ENCODE assay signal across 8 cellular contexts in the genomic region with DNA sequence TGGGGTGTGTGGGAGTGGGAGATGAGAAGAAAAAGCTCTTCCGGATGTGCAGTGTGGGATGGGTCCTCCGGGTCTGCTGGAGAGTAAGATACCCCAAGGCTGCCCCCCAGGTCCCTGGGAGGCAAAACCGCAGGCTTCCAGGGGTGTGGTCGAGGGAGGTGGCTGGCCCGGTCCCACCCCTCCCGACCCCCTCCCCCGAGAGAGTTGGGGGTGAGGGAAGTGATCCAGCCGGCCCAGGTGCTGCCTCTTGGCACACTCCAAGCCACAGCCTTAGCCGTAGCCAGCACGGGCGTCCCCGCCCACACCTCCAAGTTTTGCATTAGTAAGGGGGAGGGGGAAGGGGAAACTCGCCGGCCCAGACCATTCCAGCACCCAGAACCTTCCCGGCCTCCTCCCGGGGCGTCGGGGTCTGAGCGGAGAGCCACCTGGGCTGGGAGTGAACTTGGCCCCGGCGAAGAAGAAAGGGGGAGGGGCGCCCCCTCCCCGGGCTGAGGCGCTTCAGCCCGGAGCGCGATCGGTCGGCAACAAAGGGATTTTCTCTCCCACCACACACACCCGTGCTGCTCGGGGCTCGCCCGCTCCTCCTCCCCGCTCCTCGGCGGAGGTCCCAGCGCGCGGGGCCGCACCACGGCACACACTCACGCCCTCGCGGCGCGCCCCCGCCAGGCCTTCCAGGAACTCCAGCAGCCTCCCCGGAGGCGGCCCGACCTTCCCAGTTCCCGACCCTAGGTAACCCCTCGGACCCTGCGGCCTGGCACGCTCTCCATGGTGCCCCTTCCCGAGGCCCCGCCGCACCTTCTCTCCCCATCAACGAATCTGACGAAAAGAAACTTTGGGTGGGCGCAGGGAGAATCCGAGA. TPM values are rescaled to one million over a fixed set of nuclear protein-coding genes. Genes with fewer than 3 reads are reported as not detected.
DNase-seq lines count a peak whose midpoint lies in the region; ATAC-seq and TF ChIP-seq lines count a peak whose summit lies in the region.

No MANE protein-coding gene starts in this region.

- H3K79me2 ChIP-seq in mesendoderm (ENCODE audit: control insufficient read depth, insufficient read depth, low read length), result peaks cover 69% of the 10 kb centered on the region

- H2BK15ac ChIP-seq in mesendoderm (replicated peaks; ENCODE audit: low read depth), result no peak overlapping the region

- H3K79me1 ChIP-seq in mesendoderm (ENCODE audit: low read length), result no peaks in the 10 kb centered on the region

- CTCF ChIA-PET in AG04449 (lab: Yijun Ruan, JAX), result no interaction called here

- no peaks in the 10 kb centered on the region for H3K9me3 ChIP-seq in aorta (ENCODE audit: control insufficient read depth, low read length)

- no peak overlapping the region for H3K27ac ChIP-seq in mesendoderm (ENCODE audit: low read depth, low read length)
- no peak overlapping the region for H3K27ac ChIP-seq in aorta (ENCODE audit: low read depth in 1 of 2, low read length in 2 of 2)

- H2BK5ac ChIP-seq in mesendoderm (ENCODE audit: low read length), result no peak overlapping the region

- no peak for DNase-seq in AG04449 (ENCODE audit: low read depth, low spot score)
- DNase-seq in HFFc6, result no peak
- no peak for DNase-seq in choroid plexus epithelial cell (ENCODE audit: low read depth)
- DNase-seq in mesendoderm, result no peak
- DNase-seq in aorta, result peak in 1 of 2 donors; percentile 81
- no peak for DNase-seq in NCI-H1092 treated with DMSO at 0.1 percent for 48 hours (lab: John Stamatoyannopoulos, UW)
- DNase-seq in SW480 (ENCODE audit: low spot score), result no peak
- DNase-seq in NOMO-1 treated with dmso at 0.1 percent for 144 hours (lab: John Stamatoyannopoulos, UW; ENCODE audit: unreplicated experiment), result no peak

- H4K5ac ChIP-seq in mesendoderm (ENCODE audit: low read length), result no peak overlapping the region

- TF ChIP-seq CTCF in AG04449 (IDR thresholded peaks at IDR 0.05; ENCODE audit: insufficient read depth, low read length, missing control alignments) (no peak), HFFc6 (IDR thresholded peaks at IDR 0.05) (peak; percentile 35; the same call in 1 of the 2 replicates), choroid plexus epithelial cell (conservative IDR thresholded peaks at IDR 0.05; ENCODE audit: low read depth, low read length) (no peak)

- H3K23ac ChIP-seq in mesendoderm (ENCODE audit: low read length), result no peak overlapping the region

- H3K9ac ChIP-seq in mesendoderm (ENCODE audit: low read length), result peak overlapping the region; percentile 57

- H2AK5ac ChIP-seq in mesendoderm (ENCODE audit: low read length), result no peak overlapping the region

- H3K4ac ChIP-seq in mesendoderm (ENCODE audit: low read depth, low read length), result no peak overlapping the region

- no peaks in the 10 kb centered on the region for H3K27me3 ChIP-seq in mesendoderm (ENCODE audit: insufficient read depth, low read length, poor library complexity)
- H3K27me3 ChIP-seq in aorta (ENCODE audit: control insufficient read depth in 1 of 2, insufficient read depth in 2 of 2, low read length in 1 of 2), result no peaks in the 10 kb centered on the region

- H3K4me1 Mint-ChIP-seq in HFFc6 (ENCODE audit: low read depth), result peaks cover 42% of the 10 kb centered on the region

- ATAC-seq in aorta (ENCODE audit: low FRiP score), result peak; percentile 51

- no peak overlapping the region for H2BK120ac ChIP-seq in mesendoderm (ENCODE audit: low read depth, low read length)

- no peaks in the 10 kb centered on the region for H3K36me3 ChIP-seq in mesendoderm (ENCODE audit: control insufficient read depth, insufficient read depth, low read length)
- no peaks in the 10 kb centered on the region for H3K36me3 ChIP-seq in aorta (ENCODE audit: control insufficient read depth in 1 of 2, insufficient read depth in 2 of 2, low read length in 1 of 2)

- peaks cover 4% of the 10 kb centered on the region for H3K27me3 Mint-ChIP-seq in HFFc6 (ENCODE audit: insufficient read depth)

- H3K4me2 ChIP-seq in mesendoderm (ENCODE audit: low read length), result peak overlapping the region; percentile 50

- peaks cover 6% of the 10 kb centered on the region for H3K4me1 ChIP-seq in mesendoderm (ENCODE audit: control insufficient read depth, low read depth, low read length)
- no peaks in the 10 kb centered on the region for H3K4me1 ChIP-seq in aorta (ENCODE audit: control insufficient read depth in 1 of 2, insufficient read depth in 2 of 2, low read length in 2 of 2)

- H3K9me3 Mint-ChIP-seq in HFFc6, result no peaks in the 10 kb centered on the region

- H3K4me3 Mint-ChIP-seq in HFFc6, result peak overlapping the region; percentile 67

- peak overlapping the region; percentile 23 for H3K4me3 ChIP-seq in AG04449 (ENCODE audit: low read depth, low read length)
- peak overlapping the region; percentile 42 for H3K4me3 ChIP-seq in choroid plexus epithelial cell (ENCODE audit: low read depth, low read length)
- H3K4me3 ChIP-seq in mesendoderm (ENCODE audit: low read length), result no peak overlapping the region
- H3K4me3 ChIP-seq in aorta (ENCODE audit: low read length in 2 of 2), result no peak overlapping the region

- H3K36me3 Mint-ChIP-seq in HFFc6 (ENCODE audit: low read depth), result no peaks in the 10 kb centered on the region

- H3K27ac Mint-ChIP-seq in HFFc6, result no peak overlapping the region

- no CpG with 5 or more reads among the region's 61 CpGs for WGBS in mesendoderm (ENCODE audit: extremely low coverage, insufficient coverage, low lambda C conversion rate)
- WGBS in aorta, 2 donors, result 3 to 6% methylated on average over 51 to 61 of the region's 61 CpGs

- peak overlapping the region; percentile 39 for H3K18ac ChIP-seq in mesendoderm (ENCODE audit: low read length)

- intact Hi-C loops in aorta (cut with DNase I), result loop anchor here (10.0 kb wide), 2 partner anchors 179 to 349 kb away; no protein-coding TSS in a partner anchor

- POLR2A ChIA-PET in AG04449 (lab: Yijun Ruan, JAX), result no interaction called here

- no peak overlapping the region for H4K8ac ChIP-seq in mesendoderm (ENCODE audit: low read depth, low read length)

- peak overlapping the region; percentile 60 for H3K56ac ChIP-seq in mesendoderm (ENCODE audit: low read length)

RNA-seq across cellular contexts. Expression of a gene that starts 14.4 kb away (rescaled TPM):
- 10 to 100 TPM; 15.0 to 20.3 (median 18.3) TPM for total RNA-seq in HFFc6 (2021; fragmentation: NEBNext Ultra II Directional; extraction: Animal tissue kit (Norgen Biotek cat#: 25700))
- 14.6 TPM for polyA plus RNA-seq in mesendoderm (2013, experiment 1 of 2)
- 14.9 TPM for polyA plus RNA-seq in mesendoderm (2013, experiment 2 of 2)
- total RNA-seq in aorta, result 10 to 100 TPM; 22.6 to 46.7 TPM
- 10 to 100 TPM in 1 of 2 donors, 1 to 10 TPM in 1; 8.3 to 12.2 TPM for polyA plus RNA-seq in aorta

Comparison
In these comparisons a context has a peak if more than half of its experiments do, and no peak if none do; other contexts are left out.
1. H3K4me3 ChIP-seq: peak in AG04449 (single experiment) and choroid plexus epithelial cell (single experiment); none in mesendoderm (single experiment) and aorta (0 of 2).